Comparison of ENCODE assay signal across 14 cellular contexts in genomic region chr13:100707818-100708740, GRCh38. TPM values are rescaled to one million over a fixed set of nuclear protein-coding genes. Genes with fewer than 3 reads are reported as not detected.
DNase-seq lines count a peak whose midpoint lies in the region; TF ChIP-seq lines count a peak whose summit lies in the region.
"Had no signal": no experiment of that assay in that cellular context is flagged by ENCODE, and none has a peak within 500 bp of the region (broad histone marks: within the 10 kb centered on the region; RNA-seq: fewer than 3 reads in every experiment).

No MANE protein-coding gene starts in this region.

- no peaks in the 10 kb centered on the region for H3K27me3 ChIP-seq in uterus
- H3K27me3 ChIP-seq: esophagus squamous epithelium, thyroid gland had no signal

- no peaks in the 10 kb centered on the region for H3K4me1 ChIP-seq in uterus
- H3K4me1 ChIP-seq: esophagus squamous epithelium, thyroid gland had no signal

- no peaks in the 10 kb centered on the region for H3K36me3 ChIP-seq in uterus
- H3K36me3 ChIP-seq: esophagus squamous epithelium, thyroid gland had no signal

- intact Hi-C loops in uterus (cut with DNase I; ENCODE audit: low total_unique reads): no loop called here
- intact Hi-C loops in cardiac septum (cut with DNase I): no loop called here

- DNase-seq in activated T-cell treated with anti-CD3 and anti-CD28 coated beads for 48 hours (ENCODE audit: low read depth) (peak; percentile 25), LHCN-M2 (ENCODE audit: low read depth) (peak; percentile 63), astrocyte of the hippocampus (ENCODE audit: low read depth, low spot score) (peak; percentile 94), skeletal muscle cell (ENCODE audit: low read depth) (peak; percentile 37), uterus (no peak), cardiac septum (ENCODE audit: low spot score) (no peak), foreskin fibroblast (no peak)
- no peak for DNase-seq in activated T-cell treated with anti-CD3 and anti-CD28 coated beads, Interleukin-2, amount 50 U/mL, for 1 hour
- DNase-seq: cortex of kidney, esophagus squamous epithelium, NCI-H187, NCI-H526 treated with DMSO at 0.1 percent for 48 hours, T1000, thyroid gland had no signal

- H3K27ac ChIP-seq in uterus: no peak overlapping the region
- H3K27ac ChIP-seq: esophagus squamous epithelium, thyroid gland had no signal

- H3K9me3 ChIP-seq in uterus: no peaks in the 10 kb centered on the region
- H3K9me3 ChIP-seq: esophagus squamous epithelium, thyroid gland had no signal

- TF ChIP-seq POLR2A in uterus (IDR thresholded peaks at IDR 0.05): no peak

- no peak for TF ChIP-seq CTCF in uterus (IDR thresholded peaks at IDR 0.05)
- TF ChIP-seq CTCF in foreskin fibroblast (IDR thresholded peaks at IDR 0.05; ENCODE audit: low read depth, low read length): no peak

- no peak overlapping the region for H3K4me3 ChIP-seq in skeletal muscle cell (ENCODE audit: low read depth, low read length)
- H3K4me3 ChIP-seq in uterus: no peak overlapping the region
- H3K4me3 ChIP-seq in foreskin fibroblast (ENCODE audit: low read depth in 1 of 2, low read length in 2 of 2): no peak overlapping the region
- H3K4me3 ChIP-seq: esophagus squamous epithelium, thyroid gland had no signal

RNA-seq across cellular contexts. Expression of gene TMTC4, which starts 33.5 kb away (rescaled TPM):
- 8.7 and 13.0 TPM in 2 replicates for total RNA-seq in LHCN-M2 (2014; rRNA removed)
- polyA plus RNA-seq in LHCN-M2 (2012): 3.4 TPM
- total RNA-seq in uterus: 10 to 100 TPM in 3 of 4 donors, 1 to 10 TPM in 1; 5.9 to 36.1 (median 14.5) TPM
- 7.8 TPM for total RNA-seq in cardiac septum

Comparison
In these comparisons a context has a peak if more than half of its experiments do, and no peak if none do; other contexts are left out.
1. DNase-seq: peak in activated T-cell treated with anti-CD3 and anti-CD28 coated beads for 48 hours (single experiment), LHCN-M2 (single experiment), astrocyte of the hippocampus (single experiment) and skeletal muscle cell (single experiment); none in activated T-cell treated with anti-CD3 and anti-CD28 coated beads, Interleukin-2, amount 50 U/mL, for 1 hour (single experiment), uterus (0 of 2), cardiac septum (single experiment) and foreskin fibroblast (0 of 2).